In the genomic region with DNA sequence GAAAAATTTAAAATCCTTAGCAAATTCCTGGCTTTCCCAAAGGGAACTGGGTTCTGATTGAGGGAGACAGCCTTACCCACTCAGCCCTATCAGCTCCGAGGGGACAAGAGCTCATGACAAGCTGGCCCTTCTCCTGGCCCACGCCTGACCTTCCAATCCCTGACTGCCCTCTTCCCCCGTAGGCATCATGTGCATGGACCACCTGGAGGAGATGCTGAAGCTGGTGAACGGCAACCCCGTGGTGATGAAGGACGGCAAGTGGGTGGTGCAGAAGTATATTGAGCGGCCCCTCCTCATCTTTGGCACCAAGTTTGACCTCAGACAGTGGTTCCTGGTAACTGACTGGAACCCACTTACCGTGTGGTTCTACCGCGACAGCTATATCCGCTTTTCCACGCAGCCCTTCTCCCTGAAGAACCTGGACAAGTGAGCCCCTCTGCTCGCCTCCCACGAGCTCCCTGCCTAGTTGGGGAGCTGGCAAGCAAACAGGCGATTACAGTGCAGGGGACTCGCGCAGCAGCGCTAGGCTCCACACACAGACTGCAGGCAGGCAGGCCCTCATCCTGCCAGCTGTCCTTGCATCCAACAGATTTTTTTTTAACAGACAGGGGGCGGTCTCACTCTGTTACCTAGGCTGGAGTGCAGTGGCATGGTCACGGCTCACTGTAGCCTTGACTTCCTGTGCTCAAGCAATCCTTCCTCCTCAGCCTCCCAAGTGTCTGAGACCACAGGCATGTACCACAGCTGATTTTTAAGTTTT, we compare ENCODE assay signal across 8 cellular contexts. TPM values are rescaled to one million over a fixed set of nuclear protein-coding genes. Genes with fewer than 3 reads are reported as not detected.
DNase-seq lines count a peak whose midpoint lies in the region; ATAC-seq, FAIRE-seq and TF ChIP-seq lines count a peak whose summit lies in the region.

No MANE protein-coding gene starts in this region.

- H3K4me1 Mint-ChIP-seq in activated naive CD8-positive, alpha-beta T cell treated with anti-CD3 and anti-CD28 coated beads, Interleukin-2, amount 10 ng/mL, durations not matched to agents 7 days and 5 days = peaks cover 11% of the 10 kb centered on the region

- H3K4me3 Mint-ChIP-seq in activated naive CD8-positive, alpha-beta T cell treated with anti-CD3 and anti-CD28 coated beads, Interleukin-2, amount 10 ng/mL, durations not matched to agents 7 days and 5 days = no peak overlapping the region

- no peaks in the 10 kb centered on the region for H3K27me3 Mint-ChIP-seq in activated naive CD8-positive, alpha-beta T cell treated with anti-CD3 and anti-CD28 coated beads, Interleukin-2, amount 10 ng/mL, durations not matched to agents 7 days and 5 days

- H3K27ac Mint-ChIP-seq in activated naive CD8-positive, alpha-beta T cell treated with anti-CD3 and anti-CD28 coated beads, Interleukin-2, amount 10 ng/mL, durations not matched to agents 7 days and 5 days = peak overlapping the region; percentile 48

- 0 out of 2 replicates have a peak, but pooled peaks have one; percentile 29 for TF ChIP-seq CTCF in LNCAP (IDR thresholded peaks at IDR 0.05)
- peak; percentile 24 for TF ChIP-seq CTCF in lower lobe of right lung (IDR thresholded peaks at IDR 0.05)

- H3K4me3 ChIP-seq in lower lobe of right lung = no peak overlapping the region

- H3K36me3 ChIP-seq in lower lobe of right lung = peaks cover 27% of the 10 kb centered on the region

- intact Hi-C loops in lower lobe of right lung (cut with DNase I) = no loop called here

- no peak overlapping the region for H3K27ac ChIP-seq in lower lobe of right lung

- H3K36me3 Mint-ChIP-seq in activated naive CD8-positive, alpha-beta T cell treated with anti-CD3 and anti-CD28 coated beads, Interleukin-2, amount 10 ng/mL, durations not matched to agents 7 days and 5 days = peaks cover 5% of the 10 kb centered on the region

- no peaks in the 10 kb centered on the region for H3K9me3 Mint-ChIP-seq in activated naive CD8-positive, alpha-beta T cell treated with anti-CD3 and anti-CD28 coated beads, Interleukin-2, amount 10 ng/mL, durations not matched to agents 7 days and 5 days

- no peaks in the 10 kb centered on the region for H3K4me1 ChIP-seq in lower lobe of right lung

- POLR2A ChIA-PET in activated naive CD8-positive, alpha-beta T cell treated with anti-CD3 and anti-CD28 coated beads, Interleukin-2, amount 10 ng/mL, durations not matched to agents 7 days and 5 days (lab: Charles Lee) = interaction anchor here (0.7 to 1.1 kb wide), 4 partner anchors 13 to 62 kb away, joined by 3 to 4 read pairs (median 4); a partner anchor contains a TSS

- FAIRE-seq in GM19239 (lab: Jason Lieb, UNC) = no peak

- no peaks in the 10 kb centered on the region for H3K27me3 ChIP-seq in lower lobe of right lung (ENCODE audit: low read depth)

- peak; percentile 70 for ATAC-seq in activated naive CD8-positive, alpha-beta T cell treated with anti-CD3 and anti-CD28 coated beads, Interleukin-2, amount 10 ng/mL, durations not matched to agents 7 days and 5 days (ENCODE audit: low read depth)
- peak; percentile 32 to 51 for ATAC-seq in lower lobe of right lung
- ATAC-seq in GM21526 (IDR thresholded peaks at IDR 0.05; ENCODE audit: low FRiP score, unreplicated experiment) = no peak

- no peaks in the 10 kb centered on the region for H3K9me3 ChIP-seq in lower lobe of right lung

- peak; percentile 82 for DNase-seq in ELF-1 (ENCODE audit: low read depth, low spot score)
- no peak for DNase-seq in activated naive CD8-positive, alpha-beta T cell treated with anti-CD3 and anti-CD28 coated beads, Interleukin-2, amount 10 ng/mL, durations not matched to agents 7 days and 5 days
- peak; percentile 37 for DNase-seq in lower lobe of right lung
- DNase-seq in NCI-H146 (lab: John Stamatoyannopoulos, UW) = no peak
- no peak for DNase-seq in GM19239 (ENCODE audit: insufficient read length, low spot score)
- no peak for DNase-seq in NCI-H128 (lab: John Stamatoyannopoulos, UW; ENCODE audit: unreplicated experiment)

RNA-seq across cellular contexts. Expression of a gene that starts 16.8 kb away (rescaled TPM):
- 10 to 100 TPM; 46.3 to 50.8 TPM for total RNA-seq in activated naive CD8-positive, alpha-beta T cell treated with anti-CD3 and anti-CD28 coated beads, Interleukin-2, amount 10 ng/mL, durations not matched to agents 7 days and 5 days
- total RNA-seq in lower lobe of right lung = 36.5 TPM

RNA-seq across cellular contexts. Expression of a gene that starts 16.9 kb away (rescaled TPM):
- 10 to 100 TPM; 84.0 to 85.7 TPM for total RNA-seq in activated naive CD8-positive, alpha-beta T cell treated with anti-CD3 and anti-CD28 coated beads, Interleukin-2, amount 10 ng/mL, durations not matched to agents 7 days and 5 days
- total RNA-seq in lower lobe of right lung = 50.0 TPM

RNA-seq across cellular contexts. Expression of a gene that starts 34.1 kb away (rescaled TPM):
- 100 to 1,000 TPM; 225 to 227 TPM for total RNA-seq in activated naive CD8-positive, alpha-beta T cell treated with anti-CD3 and anti-CD28 coated beads, Interleukin-2, amount 10 ng/mL, durations not matched to agents 7 days and 5 days
- 170 TPM for total RNA-seq in lower lobe of right lung

RNA-seq across cellular contexts. Expression of a gene that starts 34.7 kb away (rescaled TPM):
- total RNA-seq in activated naive CD8-positive, alpha-beta T cell treated with anti-CD3 and anti-CD28 coated beads, Interleukin-2, amount 10 ng/mL, durations not matched to agents 7 days and 5 days = 10 to 100 TPM; 71.8 to 73.3 TPM
- total RNA-seq in lower lobe of right lung = 53.8 TPM

RNA-seq across cellular contexts. Expression of a gene that starts 53.1 kb away (rescaled TPM):
- not detected for total RNA-seq in activated naive CD8-positive, alpha-beta T cell treated with anti-CD3 and anti-CD28 coated beads, Interleukin-2, amount 10 ng/mL, durations not matched to agents 7 days and 5 days
- not detected for total RNA-seq in lower lobe of right lung

Comparison
In these comparisons a context has a peak if more than half of its experiments do, and no peak if none do; other contexts are left out.
1. DNase-seq: peak in ELF-1 (single experiment) and lower lobe of right lung (single experiment); none in activated naive CD8-positive, alpha-beta T cell treated with anti-CD3 and anti-CD28 coated beads, Interleukin-2, amount 10 ng/mL, durations not matched to agents 7 days and 5 days (single experiment), NCI-H146 (single experiment), GM19239 (single experiment) and NCI-H128 (single experiment).